Comparison of ENCODE assay signal across 1 cellular context in genomic region chr15:76170426-76170800, GRCh38.
TF ChIP-seq lines count a peak whose summit lies in the region.

No MANE protein-coding gene starts in this region.

TF ChIP-seq in IMR-90, 13 proteins besides CTCF, POLR2A, EP300 and RAD21 (continued from another document):
- TF ChIP-seq CEBPB (IDR thresholded peaks at IDR 0.05; ENCODE audit: low read depth, low read length) = no peak
- TF ChIP-seq MAZ (IDR thresholded peaks at IDR 0.05; ENCODE audit: borderline replicate concordance, low read depth, low read length) = no peak
- TF ChIP-seq CHD1 (IDR thresholded peaks at IDR 0.05; ENCODE audit: low read depth, low read length) = no peak
- no peak for TF ChIP-seq RCOR1 (IDR thresholded peaks at IDR 0.05; ENCODE audit: insufficient replicate concordance, low read length)
- no peak for TF ChIP-seq FOS (IDR thresholded peaks at IDR 0.05; ENCODE audit: low read depth, low read length)
- TF ChIP-seq USF2 (IDR thresholded peaks at IDR 0.05; ENCODE audit: low read depth, low read length) = no peak
- no peak for TF ChIP-seq ELK1 (IDR thresholded peaks at IDR 0.05; ENCODE audit: borderline replicate concordance, low read depth, low read length)
- TF ChIP-seq NFE2L2 (IDR thresholded peaks at IDR 0.05; ENCODE audit: low read depth, low read length) = no peak
- TF ChIP-seq MXI1 (IDR thresholded peaks at IDR 0.05; ENCODE audit: borderline replicate concordance, low read depth, low read length) = no peak
TF ChIP-seq in IMR-90: peak in this region for 0.
